Comparison of ENCODE assay signal across 15 cellular contexts in genomic region chr12:101782544-101782855, GRCh38. TPM values are rescaled to one million over a fixed set of nuclear protein-coding genes. Genes with fewer than 3 reads are reported as not detected.
A peak's percentile ranks its signal among the peaks of the same experiment; 100 is the strongest.
DNase-seq lines count a peak whose midpoint lies in the region; ATAC-seq and TF ChIP-seq lines count a peak whose summit lies in the region.
"Had no signal": no experiment of that assay in that cellular context is flagged by ENCODE, and none has a peak within 500 bp of the region (broad histone marks: within the 10 kb centered on the region; RNA-seq: fewer than 3 reads in every experiment).

No MANE protein-coding gene starts in this region.

- intact Hi-C loops in CD4-positive, alpha-beta memory T cell (cut with micrococcal nuclease) = no loop called here

- no peak overlapping the region for H3K27ac ChIP-seq in CD4-positive, alpha-beta memory T cell (ENCODE audit: low read depth, low read length)
- H3K27ac ChIP-seq in osteoblast (ENCODE audit: low read depth, low read length) = peak overlapping the region; percentile 85
- H3K27ac ChIP-seq: epithelial cell of prostate, SK-N-MC had no signal

- H3K36me3 Mint-ChIP-seq in CD4-positive, alpha-beta memory T cell = peaks cover 19 to 54% of the 10 kb centered on the region in 2 donors
- H3K36me3 Mint-ChIP-seq in HFFc6 (ENCODE audit: low read depth) (peaks cover 19% of the 10 kb centered on the region), mesothelial cell of epicardium (peaks cover 10% of the 10 kb centered on the region)
- peaks cover 35% of the 10 kb centered on the region for H3K36me3 Mint-ChIP-seq in activated naive CD8-positive, alpha-beta T cell treated with anti-CD3 and anti-CD28 coated beads, Interleukin-2, amount 50 U/mL, for 24 hours (ENCODE audit: low read depth)

- no peaks in the 10 kb centered on the region for H3K9me3 Mint-ChIP-seq in CD4-positive, alpha-beta memory T cell
- H3K9me3 Mint-ChIP-seq in HFFc6 = no peaks in the 10 kb centered on the region
- H3K9me3 Mint-ChIP-seq in activated naive CD8-positive, alpha-beta T cell treated with anti-CD3 and anti-CD28 coated beads, Interleukin-2, amount 50 U/mL, for 24 hours = no peaks in the 10 kb centered on the region
- no peaks in the 10 kb centered on the region for H3K9me3 Mint-ChIP-seq in mesothelial cell of epicardium
- H3K9me3 Mint-ChIP-seq: neural crest cell had no signal

- H3K27me3 Mint-ChIP-seq in CD4-positive, alpha-beta memory T cell = no peaks in the 10 kb centered on the region
- H3K27me3 Mint-ChIP-seq in HFFc6 (ENCODE audit: insufficient read depth) = peaks cover 2% of the 10 kb centered on the region; the same call in 1 of the 2 replicates
- no peaks in the 10 kb centered on the region for H3K27me3 Mint-ChIP-seq in activated naive CD8-positive, alpha-beta T cell treated with anti-CD3 and anti-CD28 coated beads, Interleukin-2, amount 50 U/mL, for 24 hours
- H3K27me3 Mint-ChIP-seq in mesothelial cell of epicardium (ENCODE audit: low read depth) = no peaks in the 10 kb centered on the region

- no peaks in the 10 kb centered on the region for H3K4me1 ChIP-seq in CD4-positive, alpha-beta memory T cell (ENCODE audit: insufficient read depth, low read length)
- H3K4me1 ChIP-seq in osteoblast (ENCODE audit: insufficient read depth, low read length) = peaks cover 26% of the 10 kb centered on the region

- no peak for DNase-seq in CD4-positive, alpha-beta memory T cell
- DNase-seq in HFFc6 (peak; percentile 30), osteoblast (ENCODE audit: insufficient read length, low spot score, missing footprints) (no peak), HuH-7 (ENCODE audit: low spot score) (no peak), NCI-H226 (no peak), mesothelial cell of epicardium (ENCODE audit: low spot score in 2 of 2, unreplicated experiment in 2 of 2) (no peak)
- no peak for DNase-seq in activated naive CD8-positive, alpha-beta T cell treated with anti-CD3 and anti-CD28 coated beads, Interleukin-2, amount 50 U/mL, for 24 hours
- DNase-seq: activated gamma-delta T cell treated with Interleukin-2 at 50 U/mL for 16 hours, hypothalamus, MV-4-11 had no signal

- ATAC-seq in activated naive CD8-positive, alpha-beta T cell treated with anti-CD3 and anti-CD28 coated beads, Interleukin-2, amount 50 U/mL, for 24 hours = peak; percentile 29

- no peak overlapping the region for H3K4me3 ChIP-seq in CD4-positive, alpha-beta memory T cell (ENCODE audit: low read length in 2 of 2)
- H3K4me3 ChIP-seq in osteoblast (ENCODE audit: insufficient read depth, low read length) = no peak overlapping the region
- H3K4me3 ChIP-seq: SK-N-MC had no signal

- peak overlapping the region; percentile 69 for H3K4me2 ChIP-seq in osteoblast (ENCODE audit: insufficient read depth, low read length)

- no peaks in the 10 kb centered on the region for H4K20me1 ChIP-seq in osteoblast (ENCODE audit: insufficient read depth, low read length)

- no peak for TF ChIP-seq CTCF in HFFc6 (IDR thresholded peaks at IDR 0.05)
- TF ChIP-seq CTCF in osteoblast (IDR thresholded peaks at IDR 0.05; ENCODE audit: extremely low read depth, low read depth, low read length) = no peak
- no peak for TF ChIP-seq CTCF in mesothelial cell of epicardium (IDR thresholded peaks at IDR 0.05; ENCODE audit: unreplicated experiment)

- peak overlapping the region in 4 of 7 donors; percentile 14 to 58 (median 29) for H3K27ac Mint-ChIP-seq in CD4-positive, alpha-beta memory T cell
- H3K27ac Mint-ChIP-seq in HFFc6 (peak overlapping the region; percentile 60), mesothelial cell of epicardium (no peak overlapping the region)
- H3K27ac Mint-ChIP-seq in activated naive CD8-positive, alpha-beta T cell treated with anti-CD3 and anti-CD28 coated beads, Interleukin-2, amount 50 U/mL, for 24 hours = peak overlapping the region; percentile 95

- peak overlapping the region; percentile 75 for H2AFZ ChIP-seq in osteoblast (ENCODE audit: low read length)

- POLR2A ChIA-PET in CD4-positive, alpha-beta memory T cell (lab: Charles Lee; ENCODE audit: partially characterized antibody) = no interaction called here

- no peaks in the 10 kb centered on the region for H3K27me3 ChIP-seq in CD4-positive, alpha-beta memory T cell (ENCODE audit: insufficient read depth, low read length)
- no peaks in the 10 kb centered on the region for H3K27me3 ChIP-seq in osteoblast (ENCODE audit: insufficient read depth, low read length)

- H3K4me3 Mint-ChIP-seq in CD4-positive, alpha-beta memory T cell = no peak overlapping the region
- H3K4me3 Mint-ChIP-seq in HFFc6 = peak overlapping the region; percentile 23
- peak overlapping the region; percentile 54 for H3K4me3 Mint-ChIP-seq in activated naive CD8-positive, alpha-beta T cell treated with anti-CD3 and anti-CD28 coated beads, Interleukin-2, amount 50 U/mL, for 24 hours
- no peak overlapping the region for H3K4me3 Mint-ChIP-seq in mesothelial cell of epicardium
- H3K4me3 Mint-ChIP-seq: neural crest cell had no signal

- no peaks in the 10 kb centered on the region for H3K9me3 ChIP-seq in CD4-positive, alpha-beta memory T cell (ENCODE audit: control insufficient read depth in 1 of 2, low read length in 2 of 2)
- H3K9me3 ChIP-seq in osteoblast (ENCODE audit: low read depth, low read length) = no peaks in the 10 kb centered on the region

- no peaks in the 10 kb centered on the region for H3K79me2 ChIP-seq in osteoblast (ENCODE audit: insufficient read depth, low read length)

- peaks cover 12% of the 10 kb centered on the region for H3K36me3 ChIP-seq in CD4-positive, alpha-beta memory T cell (ENCODE audit: insufficient read depth, low read length)
- peaks cover 4% of the 10 kb centered on the region for H3K36me3 ChIP-seq in osteoblast (ENCODE audit: insufficient read depth, low read length)

- H3K4me1 Mint-ChIP-seq in CD4-positive, alpha-beta memory T cell = peaks cover 0 to 6% (median 1%) of the 10 kb centered on the region in 4 donors
- H3K4me1 Mint-ChIP-seq in HFFc6 (ENCODE audit: low read depth) (peaks cover 46% of the 10 kb centered on the region), mesothelial cell of epicardium (peaks cover 12% of the 10 kb centered on the region)
- peaks cover 39% of the 10 kb centered on the region for H3K4me1 Mint-ChIP-seq in activated naive CD8-positive, alpha-beta T cell treated with anti-CD3 and anti-CD28 coated beads, Interleukin-2, amount 50 U/mL, for 24 hours

- CTCF ChIA-PET in CD4-positive, alpha-beta memory T cell (lab: Charles Lee; ENCODE audit: partially characterized antibody) = no interaction called here

RNA-seq across cellular contexts. Expression of gene SYCP3, which starts 43.2 kb away (rescaled TPM):
- under 1 TPM; 0.23 to 0.28 TPM for total RNA-seq in CD4-positive, alpha-beta memory T cell
- polyA plus RNA-seq in CD4-positive, alpha-beta memory T cell = under 1 TPM in 1 of 2 donors, not detected in 1; 0.15 TPM
- not detected for total RNA-seq in HFFc6 (2021; fragmentation: NEBNext Ultra II Directional; extraction: Animal tissue kit (Norgen Biotek cat#: 25700))
- total RNA-seq in osteoblast (0.72 and 0.88 TPM in 2 replicates), mesothelial cell of epicardium (0.14 to 0.16 TPM (median 0.16 TPM) in 3 replicates)
- total RNA-seq: HT-29, neural crest cell, skeletal muscle tissue had no signal

RNA-seq across cellular contexts. Expression of gene GNPTAB, which starts 48.3 kb away (rescaled TPM):
- total RNA-seq in CD4-positive, alpha-beta memory T cell = 10 to 100 TPM; 37.2 to 42.8 TPM
- 10 to 100 TPM; 15.3 to 31.0 TPM for polyA plus RNA-seq in CD4-positive, alpha-beta memory T cell
- total RNA-seq in HFFc6 (2021; fragmentation: NEBNext Ultra II Directional; extraction: Animal tissue kit (Norgen Biotek cat#: 25700)) = 10 to 100 TPM; 37.1 to 53.6 (median 44.9) TPM
- total RNA-seq in osteoblast (93.0 and 93.1 TPM in 2 replicates), mesothelial cell of epicardium (33.2 to 35.9 TPM (median 33.6 TPM) in 3 replicates)

Comparison
In these comparisons a context has a peak if more than half of its experiments do, and no peak if none do; other contexts are left out.
1. H3K4me3 Mint-ChIP-seq: peak in HFFc6 (single experiment) and activated naive CD8-positive, alpha-beta T cell treated with anti-CD3 and anti-CD28 coated beads, Interleukin-2, amount 50 U/mL, for 24 hours (single experiment); none in CD4-positive, alpha-beta memory T cell (0 of 8) and mesothelial cell of epicardium (single experiment).